ENCODE assay signal across 16 cellular contexts in genomic region chr18:55317322-55317721, GRCh38.
DNase-seq lines count a peak whose midpoint lies in the region; ATAC-seq and TF ChIP-seq lines count a peak whose summit lies in the region.
"Had no signal": no experiment of that assay in that cellular context is flagged by ENCODE, and none has a peak within 500 bp of the region (broad histone marks: within the 10 kb centered on the region; RNA-seq: fewer than 3 reads in every experiment).

No MANE protein-coding gene starts in this region.

- peak overlapping the region; percentile 33 for H3K27ac Mint-ChIP-seq in chondrocyte (ENCODE audit: unreplicated experiment)

- no peaks in the 10 kb centered on the region for H3K9me3 Mint-ChIP-seq in chondrocyte (ENCODE audit: low read depth)
- H3K9me3 Mint-ChIP-seq: central memory CD8-positive, alpha-beta T cell had no signal

- no peak overlapping the region for H3K4me3 Mint-ChIP-seq in chondrocyte (ENCODE audit: unreplicated experiment)
- H3K4me3 Mint-ChIP-seq: central memory CD8-positive, alpha-beta T cell had no signal

- H3K9me3 ChIP-seq in right cardiac atrium (ENCODE audit: control insufficient read depth, low read length) (no peaks in the 10 kb centered on the region), osteoblast (ENCODE audit: low read depth, low read length) (no peaks in the 10 kb centered on the region), vagina (no peaks in the 10 kb centered on the region)
- H3K9me3 ChIP-seq: thoracic aorta had no signal

- 71% methylated on average over 1 of the region's 1 CpG for WGBS in right cardiac atrium

- H3K27me3 ChIP-seq in right cardiac atrium (ENCODE audit: control insufficient read depth, insufficient read depth) = no peaks in the 10 kb centered on the region
- no peaks in the 10 kb centered on the region for H3K27me3 ChIP-seq in osteoblast (ENCODE audit: insufficient read depth, low read length)
- H3K27me3 ChIP-seq in vagina = no peaks in the 10 kb centered on the region
- no peaks in the 10 kb centered on the region for H3K27me3 ChIP-seq in foreskin keratinocyte

- H3K27me3 Mint-ChIP-seq in chondrocyte (ENCODE audit: low read depth) = no peaks in the 10 kb centered on the region

- peaks cover 56% of the 10 kb centered on the region for H3K4me1 Mint-ChIP-seq in chondrocyte (ENCODE audit: low read depth)
- H3K4me1 Mint-ChIP-seq: central memory CD8-positive, alpha-beta T cell had no signal

- no peak for TF ChIP-seq POLR2A in vagina (IDR thresholded peaks at IDR 0.05)

- no peak for ATAC-seq in right cardiac atrium
- ATAC-seq in Right ventricle myocardium superior (ENCODE audit: poor library complexity) = no peak
- ATAC-seq in foreskin keratinocyte = no peak
- no peak for ATAC-seq in HG03460 (IDR thresholded peaks at IDR 0.05; ENCODE audit: unreplicated experiment)

- intact Hi-C loops in right cardiac atrium (cut with DNase I) (no loop called here), Right ventricle myocardium superior (cut with DNase I) (no loop called here), vagina (cut with DNase I) (no loop called here)

- TF ChIP-seq CTCF in chondrocyte (IDR thresholded peaks at IDR 0.05) (no peak), osteoblast (IDR thresholded peaks at IDR 0.05; ENCODE audit: extremely low read depth, low read depth, low read length) (no peak), vagina (IDR thresholded peaks at IDR 0.05) (no peak), foreskin keratinocyte (conservative IDR thresholded peaks at IDR 0.05) (no peak)

- H3K4me2 ChIP-seq in osteoblast (ENCODE audit: insufficient read depth, low read length) = peak overlapping the region; percentile 76

- DNase-seq in right cardiac atrium (no peak), Right ventricle myocardium superior (no peak), chondrocyte (ENCODE audit: low spot score) (no peak), osteoblast (ENCODE audit: insufficient read length, low spot score, missing footprints) (no peak), vagina (ENCODE audit: extremely low spot score in 2 of 2) (no peak), foreskin keratinocyte (no peak)
- DNase-seq in activated T-cell treated with anti-CD3 and anti-CD28 coated beads, Interleukin-2, amount 50 U/mL, for 48 hours = no peak
- DNase-seq: activated naive CD4-positive, alpha-beta T cell treated with Interleukin-2 at 50 U/mL for 16 hours; DMS 273 treated with DMSO at 0.1 percent for 48 hours; HCEC 1CT; hypothalamus; NCI-H2171 treated with DMSO at 0.1 percent for 48 hours had no signal

- H3K4me1 ChIP-seq in right cardiac atrium (ENCODE audit: control insufficient read depth, insufficient read depth, low read length) (peaks cover 2% of the 10 kb centered on the region), osteoblast (ENCODE audit: insufficient read depth, low read length) (peaks cover 38% of the 10 kb centered on the region), vagina (peaks cover 66% of the 10 kb centered on the region), foreskin keratinocyte (no peaks in the 10 kb centered on the region)

- no peaks in the 10 kb centered on the region for H3K36me3 Mint-ChIP-seq in chondrocyte (ENCODE audit: low read depth)

- H3K36me3 ChIP-seq in osteoblast (ENCODE audit: insufficient read depth, low read length) (no peaks in the 10 kb centered on the region), vagina (no peaks in the 10 kb centered on the region)
- H3K36me3 ChIP-seq: thoracic aorta had no signal

- no peak overlapping the region for H2AFZ ChIP-seq in osteoblast (ENCODE audit: low read length)

- no peaks in the 10 kb centered on the region for H4K20me1 ChIP-seq in osteoblast (ENCODE audit: insufficient read depth, low read length)

- H3K27ac ChIP-seq in right cardiac atrium (ENCODE audit: low read length) = no peak overlapping the region
- H3K27ac ChIP-seq in osteoblast (ENCODE audit: low read depth, low read length) = no peak overlapping the region
- H3K27ac ChIP-seq in vagina = peak overlapping the region; percentile 97
- H3K27ac ChIP-seq in foreskin keratinocyte = no peak overlapping the region
- H3K27ac ChIP-seq: epithelial cell of prostate, thoracic aorta had no signal

- H3K4me3 ChIP-seq in right cardiac atrium (ENCODE audit: low read length) (peak overlapping the region; percentile 44), osteoblast (ENCODE audit: insufficient read depth, low read length) (no peak overlapping the region), vagina (peak overlapping the region; percentile 3 to 55)

- peaks cover 62% of the 10 kb centered on the region for H3K79me2 ChIP-seq in osteoblast (ENCODE audit: insufficient read depth, low read length)
